Comparison of ENCODE assay signal across 9 cellular contexts in the genomic region with DNA sequence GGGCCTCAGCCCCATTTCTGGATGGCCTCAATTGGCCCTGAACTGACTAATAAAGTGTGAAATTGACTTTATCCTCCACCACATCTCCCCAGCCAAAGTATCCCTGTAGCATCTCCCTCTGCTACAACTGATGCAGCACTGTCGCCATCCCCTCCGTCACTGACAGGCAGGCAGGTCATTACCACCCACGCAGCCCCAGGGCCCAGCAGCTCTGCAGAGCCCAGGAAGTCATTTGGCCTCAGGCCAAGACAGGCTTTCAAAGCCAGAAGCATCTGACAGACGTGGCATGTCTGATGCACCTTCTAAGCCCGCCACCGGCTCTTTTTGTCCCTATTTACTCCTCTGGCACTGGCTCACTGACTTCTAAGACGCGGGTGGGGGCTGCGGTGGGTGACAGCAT.
DNase-seq lines count a peak whose midpoint lies in the region; ATAC-seq and TF ChIP-seq lines count a peak whose summit lies in the region.
"Had no signal": no experiment of that assay in that cellular context is flagged by ENCODE, and none has a peak within 500 bp of the region (broad histone marks: within the 10 kb centered on the region; RNA-seq: fewer than 3 reads in every experiment).

No MANE protein-coding gene starts in this region.

- no peak overlapping the region for H3K27ac ChIP-seq in CD8-positive, alpha-beta T cell (ENCODE audit: low read depth, low read length)
- no peak overlapping the region for H3K27ac ChIP-seq in foreskin keratinocyte
- H3K27ac ChIP-seq: epithelial cell of prostate, lower lobe of right lung had no signal

- POLR2A ChIA-PET in CD8-positive, alpha-beta T cell (lab: Charles Lee): no interaction called here
- POLR2A ChIA-PET in T-cell (lab: Charles Lee): no interaction called here

- CTCF ChIA-PET in CD8-positive, alpha-beta T cell (lab: Charles Lee): interaction anchor here (1.2 to 17.6 kb wide), 5 partner anchors 11 to 180 kb away, joined by 3 to 368 read pairs (median 4); no protein-coding TSS in a partner anchor
- CTCF ChIA-PET in T-cell (lab: Charles Lee): no interaction called here

- H3K27ac Mint-ChIP-seq in CD8-positive, alpha-beta T cell: peak overlapping the region; percentile 85
- peak overlapping the region; percentile 55 to 60 for H3K27ac Mint-ChIP-seq in T-cell

- H3K4me3 Mint-ChIP-seq in CD8-positive, alpha-beta T cell: no peak overlapping the region
- H3K4me3 Mint-ChIP-seq in T-cell: no peak overlapping the region

- no peaks in the 10 kb centered on the region for H3K9me3 ChIP-seq in CD8-positive, alpha-beta T cell (ENCODE audit: low read length)
- H3K9me3 ChIP-seq: lower lobe of right lung had no signal

- intact Hi-C loops in CD8-positive, alpha-beta T cell (cut with DNase I, micrococcal nuclease): no loop called here

- H3K9me3 Mint-ChIP-seq in CD8-positive, alpha-beta T cell: no peaks in the 10 kb centered on the region
- no peaks in the 10 kb centered on the region for H3K9me3 Mint-ChIP-seq in T-cell

- no peaks in the 10 kb centered on the region for H3K36me3 Mint-ChIP-seq in CD8-positive, alpha-beta T cell
- H3K36me3 Mint-ChIP-seq in T-cell: no peaks in the 10 kb centered on the region

- in situ Hi-C loops in KBM-7 (cut with MboI; ENCODE audit: low pct_unique_long_range_greater_than_20kb, low sequenced_read_pairs): no loop called here

- H3K27me3 ChIP-seq in CD8-positive, alpha-beta T cell (ENCODE audit: insufficient read depth, low read length): no peaks in the 10 kb centered on the region
- H3K27me3 ChIP-seq in foreskin keratinocyte: no peaks in the 10 kb centered on the region

- no peak for TF ChIP-seq CTCF in CD8-positive, alpha-beta T cell (IDR thresholded peaks at IDR 0.05)
- TF ChIP-seq CTCF in foreskin keratinocyte (conservative IDR thresholded peaks at IDR 0.05): no peak
- TF ChIP-seq CTCF in foreskin fibroblast (IDR thresholded peaks at IDR 0.05; ENCODE audit: low read depth, low read length): no peak

- peaks cover 14% of the 10 kb centered on the region for H3K4me1 ChIP-seq in CD8-positive, alpha-beta T cell (ENCODE audit: insufficient read depth, low read length)
- H3K4me1 ChIP-seq in foreskin keratinocyte: no peaks in the 10 kb centered on the region
- H3K4me1 ChIP-seq: lower lobe of right lung had no signal

- peaks cover 15% of the 10 kb centered on the region for H3K4me1 Mint-ChIP-seq in CD8-positive, alpha-beta T cell (ENCODE audit: low read depth)
- peaks cover 12 to 18% (median 17%) of the 10 kb centered on the region in 3 donors for H3K4me1 Mint-ChIP-seq in T-cell

- no peak overlapping the region for H3K4me3 ChIP-seq in CD8-positive, alpha-beta T cell (ENCODE audit: low read depth, low read length)
- H3K4me3 ChIP-seq in foreskin fibroblast (ENCODE audit: low read depth in 1 of 2, low read length in 2 of 2): no peak overlapping the region
- H3K4me3 ChIP-seq: lower lobe of right lung had no signal

- DNase-seq in CD8-positive, alpha-beta T cell: peak; percentile 15 to 78 (median 42)
- DNase-seq in DMS53 treated with DMSO at 0.1 percent for 48 hours (lab: John Stamatoyannopoulos, UW; ENCODE audit: unreplicated experiment): peak; percentile 28
- DNase-seq in T-cell: peak in 31 of 34 experiments; percentile 4 to 59 (median 32)
- DNase-seq in foreskin keratinocyte: no peak
- DNase-seq in KBM-7: no peak
- DNase-seq in foreskin fibroblast: no peak
- DNase-seq: lower lobe of right lung had no signal

- H3K27me3 Mint-ChIP-seq in CD8-positive, alpha-beta T cell (ENCODE audit: low read depth): no peaks in the 10 kb centered on the region
- no peaks in the 10 kb centered on the region for H3K27me3 Mint-ChIP-seq in T-cell

- peak; percentile 74 for ATAC-seq in CD8-positive, alpha-beta T cell
- ATAC-seq in T-cell (replicated peaks in 1 of 4) (peak; percentile 68 to 89 (median 76)), foreskin keratinocyte (peak; percentile 46), GM21423 (IDR thresholded peaks at IDR 0.05; ENCODE audit: unreplicated experiment) (no peak)
- ATAC-seq: lower lobe of right lung had no signal

- no peaks in the 10 kb centered on the region for H3K36me3 ChIP-seq in CD8-positive, alpha-beta T cell (ENCODE audit: insufficient read depth, low read length)
- H3K36me3 ChIP-seq: lower lobe of right lung had no signal

Comparison
In these comparisons a context has a peak if more than half of its experiments do, and no peak if none do; other contexts are left out.
1. DNase-seq: peak in CD8-positive, alpha-beta T cell (7 of 7), DMS53 treated with DMSO at 0.1 percent for 48 hours (single experiment) and T-cell (31 of 34); none in foreskin keratinocyte (0 of 2), KBM-7 (single experiment) and foreskin fibroblast (0 of 2).